In the genomic region with DNA sequence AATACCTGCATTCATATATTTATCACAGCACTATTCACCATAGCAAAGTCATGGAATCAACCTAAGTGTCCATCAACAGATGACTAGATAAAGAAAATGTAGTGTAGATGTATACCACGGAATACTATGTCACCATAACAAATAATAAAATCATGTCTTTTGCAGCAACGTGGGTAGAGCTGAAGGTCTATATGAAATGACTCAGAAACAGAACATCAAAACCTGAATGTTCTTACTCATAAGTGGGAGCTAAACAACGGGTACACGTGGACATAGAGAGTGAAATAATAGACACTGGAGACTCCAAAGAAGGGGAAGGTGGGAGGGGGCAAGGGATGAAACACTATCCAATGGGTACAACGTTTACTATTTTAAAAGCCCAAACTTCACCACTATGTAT, we compare ENCODE assay signal across 25 cellular contexts. TPM values are rescaled to one million over a fixed set of nuclear protein-coding genes. Genes with fewer than 3 reads are reported as not detected.
DNase-seq lines count a peak whose midpoint lies in the region; ATAC-seq, FAIRE-seq and TF ChIP-seq lines count a peak whose summit lies in the region.
"Had no signal": no experiment of that assay in that cellular context is flagged by ENCODE, and none has a peak within 500 bp of the region (broad histone marks: within the 10 kb centered on the region; RNA-seq: fewer than 3 reads in every experiment).

No MANE protein-coding gene starts in this region.

- H3K4me1 ChIP-seq in PC-3 (ENCODE audit: insufficient read depth, low read length) = no peaks in the 10 kb centered on the region
- H3K4me1 ChIP-seq in GM12878 (ENCODE audit: control insufficient read depth, insufficient read depth, low read length) = no peaks in the 10 kb centered on the region
- H3K4me1 ChIP-seq: suprapubic skin, uterus had no signal

- no peak overlapping the region for H3K4me3 Mint-ChIP-seq in activated T-cell treated with anti-CD3 and anti-CD28 coated beads, Interleukin-2, amount 50 U/mL, for 4 hours

- H3K27ac ChIP-seq in PC-3 (ENCODE audit: low read length) = no peak overlapping the region
- H3K27ac ChIP-seq in GM12878 (ENCODE audit: control insufficient read depth, insufficient read depth) = no peak overlapping the region
- H3K27ac ChIP-seq: BLaER1 treated with 17β-estradiol and CSF1 and Interleukin-3, amounts not matched to agents 10 nM and 100 nM; esophagus muscularis mucosa; RWPE1; suprapubic skin; uterus; VCaP had no signal

- H3F3A ChIP-seq in PC-3 (ENCODE audit: low read length, unreplicated experiment) = no peaks in the 10 kb centered on the region

- in situ Hi-C loops in GM12878 (cut with MboI) = no loop called here

- RAD21 ChIA-PET in GM12878 (lab: Charles Lee; ENCODE audit: unreplicated experiment) = no interaction called here

- H3K4me2 ChIP-seq in PC-3 (ENCODE audit: low read length) (no peak overlapping the region), GM12878 (ENCODE audit: control insufficient read depth, insufficient read depth) (no peak overlapping the region)

- H2AFZ ChIP-seq in PC-3 (ENCODE audit: low read length) (no peak overlapping the region), GM12878 (ENCODE audit: control insufficient read depth, low read depth, low read length) (no peak overlapping the region)

- peaks cover 58% of the 10 kb centered on the region for H3K36me3 ChIP-seq in PC-3 (ENCODE audit: low read depth, low read length)
- peaks cover 5 to 35% of the 10 kb centered on the region in 2 experiments for H3K36me3 ChIP-seq in GM12878 (ENCODE audit: control insufficient read depth in 2 of 2, insufficient read depth in 2 of 2, low read length in 1 of 2)
- H3K36me3 ChIP-seq: suprapubic skin, uterus had no signal

- no peak overlapping the region for H3K4me3 ChIP-seq in PC-3 (ENCODE audit: low read length)
- no peak overlapping the region for H3K4me3 ChIP-seq in GM12878
- H3K4me3 ChIP-seq: BLaER1 treated with 17β-estradiol and CSF1 and Interleukin-3, amounts not matched to agents 10 nM and 100 nM; esophagus muscularis mucosa; suprapubic skin; uterus had no signal

- intact Hi-C loops in PC-3 (cut with micrococcal nuclease) (no loop called here), GM12878 (cut with micrococcal nuclease; ENCODE audit: unreplicated experiment) (no loop called here)

- no peaks in the 10 kb centered on the region for H3K27me3 Mint-ChIP-seq in activated T-cell treated with anti-CD3 and anti-CD28 coated beads, Interleukin-2, amount 50 U/mL, for 4 hours (ENCODE audit: low read depth)

- H3K4me1 Mint-ChIP-seq in activated T-cell treated with anti-CD3 and anti-CD28 coated beads, Interleukin-2, amount 50 U/mL, for 4 hours (ENCODE audit: low read depth) = peaks cover 68% of the 10 kb centered on the region

- peaks cover 61% of the 10 kb centered on the region for H3K36me3 Mint-ChIP-seq in activated T-cell treated with anti-CD3 and anti-CD28 coated beads, Interleukin-2, amount 50 U/mL, for 4 hours (ENCODE audit: insufficient read depth)

- 22% methylated on average over 5 of the region's 5 CpGs for WGBS in GM12878 (ENCODE audit: insufficient coverage, insufficient replicate concordance, low lambda C conversion rate, missing lambda C conversion rate)

- ATAC-seq in activated T-cell treated with anti-CD3 and anti-CD28 coated beads, Interleukin-2, amount 50 U/mL, for 4 hours = peak; percentile 95 to 96
- peak; percentile 64 for ATAC-seq in PC-3
- ATAC-seq in GM12878 = peak; percentile 48
- peak; percentile 87 for ATAC-seq in stimulated activated naive CD8-positive, alpha-beta T cell treated with anti-CD3 and anti-CD28 coated beads, Interleukin-15, Interleukin-2, amounts not matched to agents 100 U/mL and 50 U/mL, for 24 hours
- ATAC-seq in HG03439 (IDR thresholded peaks at IDR 0.05; ENCODE audit: unreplicated experiment) = no peak
- ATAC-seq: HepG2, left colon had no signal

- H3K9me3 ChIP-seq in PC-3 (ENCODE audit: low read length) (no peaks in the 10 kb centered on the region), GM12878 (replicated peaks; ENCODE audit: control insufficient read depth, insufficient read depth, low read length) (no peaks in the 10 kb centered on the region)
- H3K9me3 ChIP-seq: esophagus muscularis mucosa, suprapubic skin, uterus had no signal

- no peak for TF ChIP-seq POLR2A in GM12878 (IDR thresholded peaks at IDR 0.05; ENCODE audit: low read depth, low read length)

- POLR2A ChIA-PET in PC-3 (lab: Charles Lee; ENCODE audit: unreplicated experiment) = no interaction called here
- POLR2A ChIA-PET in GM12878 (lab: Charles Lee) = interaction anchor here (1.1 to 1.2 kb wide), 2 partner anchors 26 to 38 kb away, joined by 3 read pairs; partner anchors contain the start of gene SLC38A1

- FAIRE-seq in GM12878 (lab: Jason Lieb, UNC) = no peak
- FAIRE-seq in GM19239 (lab: Jason Lieb, UNC) = no peak
- FAIRE-seq: frontal cortex, HepG2 had no signal

- CTCF ChIA-PET in PC-3 (lab: Charles Lee) = no interaction called here
- CTCF ChIA-PET in GM12878 (lab: Yijun Ruan, JAX) = no interaction called here

- peaks cover 11% of the 10 kb centered on the region; the same call in 1 of the 2 replicates for H4K20me1 ChIP-seq in PC-3 (ENCODE audit: low read length)
- H4K20me1 ChIP-seq in GM12878 (ENCODE audit: control insufficient read depth, insufficient read depth) = peaks cover 4% of the 10 kb centered on the region; the same call in 1 of the 2 replicates

- no peaks in the 10 kb centered on the region for H3K9me2 ChIP-seq in PC-3 (replicated peaks; ENCODE audit: low read length)

- H3K9me3 Mint-ChIP-seq in activated T-cell treated with anti-CD3 and anti-CD28 coated beads, Interleukin-2, amount 50 U/mL, for 4 hours = no peaks in the 10 kb centered on the region

- BruUV-seq in PC-3 (replicated peaks; lab: Mats Ljungman, UMichigan) (no TSS peak), GM12878 (replicated peaks; lab: Mats Ljungman, UMichigan) (no TSS peak)

- no peak for TF ChIP-seq EP300 in GM12878 (IDR thresholded peaks at IDR 0.05; ENCODE audit: borderline replicate concordance in 1 of 2, control insufficient read depth in 1 of 2, low read depth in 2 of 2, low read length in 2 of 2)

- no peak for TF ChIP-seq RAD21 in GM12878 (IDR thresholded peaks at IDR 0.05; ENCODE audit: insufficient read depth, low read depth, low read length)

- H3K27me3 ChIP-seq in PC-3 (ENCODE audit: low read length) (no peaks in the 10 kb centered on the region), GM12878 (replicated peaks in 1 of 2; ENCODE audit: control insufficient read depth in 2 of 2, insufficient read depth in 2 of 2, low read length in 1 of 2) (no peaks in the 10 kb centered on the region)
- H3K27me3 ChIP-seq: BLaER1 treated with 17β-estradiol and CSF1 and Interleukin-3, amounts not matched to agents 10 nM and 100 nM; esophagus muscularis mucosa; suprapubic skin; uterus had no signal

- SMC1A ChIA-PET in GM12878 (lab: Charles Lee; ENCODE audit: uncharacterized antibody, unreplicated experiment) = no interaction called here

- no peak for DNase-seq in activated T-cell treated with anti-CD3 and anti-CD28 coated beads, Interleukin-2, amount 50 U/mL, for 4 hours
- DNase-seq in activated T-cell treated with anti-CD3 and anti-CD28 coated beads, Interleukin-2, amount 50 U/mL, for 48 hours = no peak
- DNase-seq in PC-3 (peak; percentile 41), GM12878 (ENCODE audit: low read depth, low spot score) (no peak), GM19239 (ENCODE audit: insufficient read length, low spot score) (no peak), GOT3 (lab: John Stamatoyannopoulos, UW) (no peak)
- DNase-seq in stimulated activated naive CD8-positive, alpha-beta T cell treated with anti-CD3 and anti-CD28 coated beads, Interleukin-15, Interleukin-2, amounts not matched to agents 100 U/mL and 50 U/mL, for 24 hours = no peak
- DNase-seq: ACHN; activated CD8-positive, alpha-beta memory T cell treated with anti-CD3 and anti-CD28 coated beads for 24 hours; activated effector memory CD4-positive, alpha-beta T cell treated with Interleukin-2 at 50 U/mL for 16 hours; cortex of kidney; DMS 273 treated with DMSO at 0.1 percent for 48 hours; left colon; mesendoderm; NCI-H1694 treated with DMSO at 0.1 percent for 48 hours; occipital lobe; uterus had no signal

- H3K9ac ChIP-seq in PC-3 (ENCODE audit: low read length) = no peak overlapping the region
- H3K9ac ChIP-seq in GM12878 (ENCODE audit: control insufficient read depth, insufficient read depth, low read length) = no peak overlapping the region
- H3K9ac ChIP-seq: BLaER1 treated with 17β-estradiol and CSF1 and Interleukin-3, amounts not matched to agents 10 nM and 100 nM had no signal

- H3K79me2 ChIP-seq in PC-3 (ENCODE audit: low read length) (peaks cover 83% of the 10 kb centered on the region), GM12878 (ENCODE audit: control insufficient read depth, insufficient read depth, low read length) (peaks cover 42% of the 10 kb centered on the region)

- no peak for TF ChIP-seq CTCF in PC-3 (conservative IDR thresholded peaks at IDR 0.05; ENCODE audit: low read depth, low read length)
- no peak for TF ChIP-seq CTCF in GM12878 (IDR thresholded peaks at IDR 0.05 in 2 of 3, conservative IDR thresholded peaks at IDR 0.05 in 1 of 3; ENCODE audit: control insufficient read depth in 2 of 3, extremely low read depth in 1 of 3, insufficient read depth in 1 of 3, low read depth in 3 of 3, low read length in 3 of 3)

TF ChIP-seq in GM12878, 131 proteins besides CTCF, POLR2A, EP300 and RAD21 (continues in another document):
- TF ChIP-seq SMC3 (IDR thresholded peaks at IDR 0.05; ENCODE audit: borderline replicate concordance, low read length) = no peak
- TF ChIP-seq KAT2A (conservative IDR thresholded peaks at IDR 0.05; ENCODE audit: control insufficient read depth, low read depth, low read length) = no peak
- no peak for TF ChIP-seq CHD4 (IDR thresholded peaks at IDR 0.05)

RNA-seq across cellular contexts. Expression of gene SLC38A1, which starts 37.9 kb away (rescaled TPM):
- 100 to 1,000 TPM; 251 to 257 (median 254) TPM for total RNA-seq in activated T-cell treated with anti-CD3 and anti-CD28 coated beads, Interleukin-2, amount 50 U/mL, for 4 hours
- total RNA-seq in PC-3 (2014; rRNA removed) (101 and 107 TPM in 2 replicates), GM12878 (2014; rRNA removed) (144 and 159 TPM in 2 replicates), GM12878 (2014; rRNA removed; fragmentation: Illumina TruSeq; extraction: Trizol) (150 and 152 TPM in 2 replicates), GM12878 (2021) (148 and 152 TPM in 2 replicates)
- 764 and 791 TPM in 2 replicates for total RNA-seq in GM12878 (2013; cell fraction: nucleolus; rRNA removed)
- 37.5 TPM for polyA plus RNA-seq in GM12878 (2011; ENCODE audit: low read depth)
- polyA plus RNA-seq in GM12878 (2011; rRNA removed) (191 and 248 TPM in 2 replicates), GM12878 (2014; fragmentation: Illumina TruSeq; extraction: Trizol) (140 and 164 TPM in 2 replicates), GM12878 (2014; fragmentation: Nextera tagmentation; extraction: Ambion mirVana) (10 to 100 TPM; 38.1 to 64.0 TPM), GM12878 (2014; rRNA removed) (74.3 and 82.1 TPM in 2 replicates), GM12878 (2016; fragmentation: Nextera tagmentation; extraction: Ambion mirVana) (100 to 1,000 TPM; 143 to 151 TPM)
- 74.6 and 85.1 TPM in 2 replicates for polyA plus RNA-seq in GM12878 (2011; cell fraction: cytosol; rRNA removed)
- 156 and 168 TPM in 2 replicates for polyA plus RNA-seq in GM12878 (2011; cell fraction: nucleus; rRNA removed)
- 57.2 and 59.9 TPM in 2 replicates for polyA plus RNA-seq in GM12878 (2012)
- polyA minus RNA-seq in GM12878 (2011; rRNA and poly(A)+ RNA removed) = 281 and 408 TPM in 2 replicates
- 103 and 111 TPM in 2 replicates for polyA minus RNA-seq in GM12878 (2011; cell fraction: cytosol; rRNA and poly(A)+ RNA removed)
- polyA minus RNA-seq in GM12878 (2011; cell fraction: nucleus; rRNA and poly(A)+ RNA removed) = 212 and 317 TPM in 2 replicates
